ENCODE assay signal across 14 cellular contexts in genomic region chr7:17663056-17663675, GRCh38.
A peak's percentile ranks its signal among the peaks of the same experiment; 100 is the strongest.
DNase-seq lines count a peak whose midpoint lies in the region; TF ChIP-seq lines count a peak whose summit lies in the region.
"Had no signal": no experiment of that assay in that cellular context is flagged by ENCODE, and none has a peak within 500 bp of the region (broad histone marks: within the 10 kb centered on the region; RNA-seq: fewer than 3 reads in every experiment).

No MANE protein-coding gene starts in this region.

- H3K27me3 ChIP-seq in right atrium auricular region = no peaks in the 10 kb centered on the region

- peak; percentile 84 for DNase-seq in AG09309 (ENCODE audit: low read depth)
- peak; percentile 99 for DNase-seq in NCI-H226
- peak; percentile 78 for DNase-seq in dedifferentiated amniotic fluid mesenchymal stem cell (ENCODE audit: extremely low spot score)
- DNase-seq in myocyte (ENCODE audit: low read depth) = peak; percentile 53
- no peak for DNase-seq in islet precursor cell
- DNase-seq in midbrain (lab: John Stamatoyannopoulos, UW) = no peak
- DNase-seq in amygdala (lab: John Stamatoyannopoulos, UW) = no peak
- no peak for DNase-seq in right atrium auricular region (ENCODE audit: low spot score)
- DNase-seq: activated naive CD4-positive, alpha-beta T cell treated with anti-CD3 and anti-CD28 coated beads, Interleukin-2, amount 50 U/mL, for 16 hours; dermis blood vessel endothelial cell; H7; MV-4-11; occipital lobe; stimulated activated CD8-positive, alpha-beta memory T cell treated with anti-CD3 and anti-CD28 coated beads, Interleukin-4, amount 100 ng/mL, for 48 hours had no signal

- no peaks in the 10 kb centered on the region for H3K36me3 ChIP-seq in right atrium auricular region

- H3K9me3 ChIP-seq in right atrium auricular region = no peaks in the 10 kb centered on the region

- H3K4me3 ChIP-seq in AG09309 (ENCODE audit: control insufficient read depth, low read depth, low read length) (no peak overlapping the region), right atrium auricular region (no peak overlapping the region)

- no peak overlapping the region for H3K27ac ChIP-seq in right atrium auricular region

- TF ChIP-seq CTCF in AG09309 (IDR thresholded peaks at IDR 0.05; ENCODE audit: control insufficient read depth, insufficient read depth, low read depth, low read length, missing control alignments) (no peak), right atrium auricular region (IDR thresholded peaks at IDR 0.05) (no peak)

- no peaks in the 10 kb centered on the region for H3K4me1 ChIP-seq in right atrium auricular region

Comparison
In these comparisons a context has a peak if more than half of its experiments do, and no peak if none do; other contexts are left out.
1. DNase-seq: peak in AG09309 (single experiment), NCI-H226 (single experiment), dedifferentiated amniotic fluid mesenchymal stem cell (single experiment) and myocyte (single experiment); none in islet precursor cell (single experiment), midbrain (single experiment), amygdala (0 of 56) and right atrium auricular region (single experiment).